Comparison of ENCODE assay signal across 20 cellular contexts in genomic region chr6:122012576-122012975, GRCh38.
DNase-seq lines count a peak whose midpoint lies in the region; ATAC-seq, FAIRE-seq and TF ChIP-seq lines count a peak whose summit lies in the region.
"Had no signal": no experiment of that assay in that cellular context is flagged by ENCODE, and none has a peak within 500 bp of the region (broad histone marks: within the 10 kb centered on the region; RNA-seq: fewer than 3 reads in every experiment).

No MANE protein-coding gene starts in this region.

- no peak for TF ChIP-seq EP300 in SK-N-SH (IDR thresholded peaks at IDR 0.05; ENCODE audit: borderline replicate concordance in 1 of 2, low read depth in 1 of 2, low read length in 1 of 2)

- H3K4me3 ChIP-seq in SK-N-SH (ENCODE audit: low read depth in 2 of 2, low read length in 1 of 2) (no peak overlapping the region), smooth muscle cell (no peak overlapping the region), aorta (ENCODE audit: low read length in 2 of 2) (no peak overlapping the region), colonic mucosa (no peak overlapping the region)
- H3K4me3 ChIP-seq: MG63 had no signal

- no peaks in the 10 kb centered on the region for H3F3A ChIP-seq in SK-N-SH (replicated peaks; ENCODE audit: insufficient read depth)
- H3F3A ChIP-seq in smooth muscle cell (ENCODE audit: low read depth), result peaks cover 5% of the 10 kb centered on the region

- ATAC-seq in aorta (ENCODE audit: low FRiP score), result no peak
- ATAC-seq: HCT116, Right ventricle myocardium inferior, T-cell had no signal

- WGBS in SK-N-SH (ENCODE audit: low lambda C conversion rate), result 82% methylated on average over 1 of the region's 1 CpG
- 95% methylated on average over 1 of the region's 1 CpG for WGBS in smooth muscle cell (ENCODE audit: low lambda C conversion rate)
- 84 to 85% methylated on average over 1 of the region's 1 CpG for WGBS in aorta, 2 donors

- POLR2A ChIA-PET in SK-N-SH (lab: Yijun Ruan, JAX), result no interaction called here

- H4K20me1 ChIP-seq in SK-N-SH (ENCODE audit: insufficient read depth) (no peaks in the 10 kb centered on the region), smooth muscle cell (ENCODE audit: low read depth) (no peaks in the 10 kb centered on the region)

- H3K9me3 ChIP-seq in SK-N-SH, result no peaks in the 10 kb centered on the region
- H3K9me3 ChIP-seq in smooth muscle cell (replicated peaks; ENCODE audit: low read depth), result no peaks in the 10 kb centered on the region
- no peaks in the 10 kb centered on the region for H3K9me3 ChIP-seq in aorta (ENCODE audit: control insufficient read depth, low read length)
- H3K9me3 ChIP-seq in colonic mucosa, result no peaks in the 10 kb centered on the region
- H3K9me3 ChIP-seq: BE2C, MG63 had no signal

- H3K9ac ChIP-seq in SK-N-SH, result no peak overlapping the region
- no peak overlapping the region for H3K9ac ChIP-seq in smooth muscle cell (ENCODE audit: low read depth)
- no peak overlapping the region for H3K9ac ChIP-seq in colonic mucosa (ENCODE audit: low read depth in 2 of 2, low read length in 2 of 2)

- CTCF ChIA-PET in SK-N-SH (lab: Yijun Ruan, JAX), result interaction anchor here (0.7 kb wide), 1 partner anchor 73 kb away, joined by 3 read pairs; no protein-coding TSS in a partner anchor

- H3K27ac ChIP-seq in SK-N-SH (ENCODE audit: low read depth in 2 of 2, low read length in 1 of 2), result no peak overlapping the region
- H3K27ac ChIP-seq in smooth muscle cell (ENCODE audit: low read depth), result no peak overlapping the region
- no peak overlapping the region for H3K27ac ChIP-seq in aorta (ENCODE audit: low read depth in 1 of 2, low read length in 2 of 2)
- no peak overlapping the region for H3K27ac ChIP-seq in colonic mucosa

- no peak overlapping the region for H3K4me2 ChIP-seq in SK-N-SH
- peak overlapping the region; percentile 47 for H3K4me2 ChIP-seq in smooth muscle cell

- H3K36me3 ChIP-seq in SK-N-SH (replicated peaks in 1 of 2; ENCODE audit: control insufficient read depth in 1 of 2, insufficient read depth in 2 of 2, low read length in 1 of 2), result no peaks in the 10 kb centered on the region
- no peaks in the 10 kb centered on the region for H3K36me3 ChIP-seq in smooth muscle cell (ENCODE audit: low read depth)
- no peaks in the 10 kb centered on the region for H3K36me3 ChIP-seq in aorta (ENCODE audit: control insufficient read depth in 1 of 2, insufficient read depth in 2 of 2, low read length in 1 of 2)
- no peaks in the 10 kb centered on the region for H3K36me3 ChIP-seq in colonic mucosa
- H3K36me3 ChIP-seq: BE2C, MG63 had no signal

- H3K27me3 ChIP-seq in SK-N-SH (ENCODE audit: insufficient read depth), result no peaks in the 10 kb centered on the region
- H3K27me3 ChIP-seq in smooth muscle cell (ENCODE audit: low read depth), result no peaks in the 10 kb centered on the region
- no peaks in the 10 kb centered on the region for H3K27me3 ChIP-seq in aorta (ENCODE audit: control insufficient read depth in 1 of 2, insufficient read depth in 2 of 2, low read length in 1 of 2)
- H3K27me3 ChIP-seq in colonic mucosa, result no peaks in the 10 kb centered on the region
- H3K27me3 ChIP-seq: BE2C, MG63 had no signal

- FAIRE-seq in G401.6 (lab: Jason Lieb, UNC) (peak; percentile 98), endometrium (lab: Jason Lieb, UNC) (peak; percentile 95)
- FAIRE-seq: RCC 7860 had no signal

- no peak for DNase-seq in SK-N-SH
- DNase-seq in smooth muscle cell (lab: John Stamatoyannopoulos, UW; ENCODE audit: unreplicated experiment), result no peak
- no peak for DNase-seq in aorta
- no peak for DNase-seq in activated CD4-positive, alpha-beta T cell treated with anti-CD3 and anti-CD28 coated beads for 48 hours
- DNase-seq in colonic mucosa, result no peak
- DNase-seq: BE2C; Calu3; CD4-positive, alpha-beta T cell; GOT3; Kasumi-1; MG63; NCI-H1092 treated with DMSO at 0.1 percent for 48 hours; NCI-H146; NCI-H2081; T-cell had no signal

- TF ChIP-seq CTCF in SK-N-SH (IDR thresholded peaks at IDR 0.05) (no peak), smooth muscle cell (IDR thresholded peaks at IDR 0.05; ENCODE audit: borderline replicate concordance, insufficient read depth, poor library complexity, severe bottlenecking) (no peak), colonic mucosa (IDR thresholded peaks at IDR 0.05) (no peak)

- H3K9me2 ChIP-seq in SK-N-SH, result no peaks in the 10 kb centered on the region

- H3K79me2 ChIP-seq in SK-N-SH (ENCODE audit: insufficient read depth), result no peaks in the 10 kb centered on the region
- no peaks in the 10 kb centered on the region for H3K79me2 ChIP-seq in smooth muscle cell (ENCODE audit: low read depth)

- intact Hi-C loops in aorta (cut with DNase I) (no loop called here), colonic mucosa (cut with DNase I) (no loop called here)

- no peak overlapping the region for H2AFZ ChIP-seq in SK-N-SH (ENCODE audit: low read depth)
- peak overlapping the region; percentile 13 for H2AFZ ChIP-seq in smooth muscle cell (ENCODE audit: low read depth)

- TF ChIP-seq RAD21 in SK-N-SH (IDR thresholded peaks at IDR 0.05; ENCODE audit: low read length), result no peak

- H3K4me1 ChIP-seq in SK-N-SH (ENCODE audit: control insufficient read depth in 1 of 2, insufficient read depth in 2 of 2, low read depth in 1 of 2, low read length in 1 of 2) (peaks cover 2 to 5% of the 10 kb centered on the region in 2 experiments; a peak in 3 of 4 replicates), smooth muscle cell (ENCODE audit: low read depth) (peaks cover 29% of the 10 kb centered on the region), aorta (ENCODE audit: control insufficient read depth in 1 of 2, insufficient read depth in 2 of 2, low read length in 2 of 2) (peaks cover 0 to 5% of the 10 kb centered on the region in 2 donors), colonic mucosa (no peaks in the 10 kb centered on the region)
- H3K4me1 ChIP-seq: BE2C had no signal

TF ChIP-seq in SK-N-SH, 30 proteins besides CTCF, POLR2A, EP300 and RAD21:
- TF ChIP-seq CHD2 (IDR thresholded peaks at IDR 0.05; ENCODE audit: low read length, partially characterized antibody) (no peak), TCF12 (IDR thresholded peaks at IDR 0.05) (0 out of 2 replicates have a peak, but pooled peaks have one; percentile 5)
